ENCODE assay signal across 19 cellular contexts in genomic region chr3:107704477-107704876, GRCh38.
DNase-seq lines count a peak whose midpoint lies in the region; ATAC-seq and TF ChIP-seq lines count a peak whose summit lies in the region.
"Had no signal": no experiment of that assay in that cellular context is flagged by ENCODE, and none has a peak within 500 bp of the region (broad histone marks: within the 10 kb centered on the region; RNA-seq: fewer than 3 reads in every experiment).

No MANE protein-coding gene starts in this region.

- H3K36me3 Mint-ChIP-seq in effector memory CD8-positive, alpha-beta T cell (ENCODE audit: insufficient read depth), result peaks cover 3% of the 10 kb centered on the region
- peaks cover 24% of the 10 kb centered on the region for H3K36me3 Mint-ChIP-seq in nephron progenitor cell (ENCODE audit: low read depth)

- WGBS in smooth muscle cell (ENCODE audit: low lambda C conversion rate), result 0% methylated on average over 1 of the region's 1 CpG

- DNase-seq in EH (ENCODE audit: low read depth), result peak; percentile 58
- peak; percentile 42 for DNase-seq in M059J (ENCODE audit: low read depth)
- no peak for DNase-seq in effector memory CD8-positive, alpha-beta T cell
- no peak for DNase-seq in nephron progenitor cell
- DNase-seq in NCI-H187 treated with DMSO at 0.1 percent for 48 hours (lab: John Stamatoyannopoulos, UW), result no peak
- no peak for DNase-seq in smooth muscle cell (lab: John Stamatoyannopoulos, UW; ENCODE audit: unreplicated experiment)
- no peak for DNase-seq in HuH-7.5 (ENCODE audit: low spot score)
- DNase-seq: activated CD4-positive, alpha-beta T cell treated with anti-CD3 and anti-CD28 coated beads, Interleukin-2, amount 50 U/mL, for 4 hours; activated T-cell treated with anti-CD3 and anti-CD28 coated beads, Interleukin-2, amount 50 U/mL, for 72 hours; DMS 273 treated with DMSO at 0.1 percent for 48 hours; Kasumi-1; left ventricle myocardium inferior; naive thymus-derived CD4-positive, alpha-beta T cell; NCI-H510A; OCI-M1 had no signal

- H3K79me2 ChIP-seq in smooth muscle cell (ENCODE audit: low read depth), result peaks cover 12% of the 10 kb centered on the region

- no peaks in the 10 kb centered on the region for H3K9me3 Mint-ChIP-seq in effector memory CD8-positive, alpha-beta T cell
- H3K9me3 Mint-ChIP-seq in nephron progenitor cell, result no peaks in the 10 kb centered on the region
- H3K9me3 Mint-ChIP-seq: activated T-cell treated with anti-CD3 and anti-CD28 coated beads, Interleukin-2, amount 50 U/mL, for 72 hours; dendritic cell treated with granulocyte-macrophage colony-stimulating factor and Interleukin-4, amounts not matched to agents 40 ng/mL and 50 ng/mL, for 4 days; naive thymus-derived CD4-positive, alpha-beta T cell had no signal

- no peaks in the 10 kb centered on the region for H3F3A ChIP-seq in smooth muscle cell (ENCODE audit: low read depth)

- no peak for ATAC-seq in effector memory CD8-positive, alpha-beta T cell (replicated peaks)
- no peak for ATAC-seq in HG03439 (IDR thresholded peaks at IDR 0.05; ENCODE audit: unreplicated experiment)
- ATAC-seq: activated T-cell treated with anti-CD3 and anti-CD28 coated beads, Interleukin-2, amount 50 U/mL, for 72 hours; naive thymus-derived CD4-positive, alpha-beta T cell had no signal

- no peak overlapping the region for H2AFZ ChIP-seq in smooth muscle cell (ENCODE audit: low read depth)

- H3K9me3 ChIP-seq in smooth muscle cell (replicated peaks; ENCODE audit: low read depth), result no peaks in the 10 kb centered on the region
- H3K9me3 ChIP-seq: adrenal gland, esophagus muscularis mucosa, left ventricle myocardium inferior had no signal

- H3K4me1 ChIP-seq in smooth muscle cell (ENCODE audit: low read depth), result peaks cover 9% of the 10 kb centered on the region
- H3K4me1 ChIP-seq: left ventricle myocardium inferior had no signal

- H3K4me1 Mint-ChIP-seq in effector memory CD8-positive, alpha-beta T cell (ENCODE audit: low read depth in 2 of 2), result peaks cover 19 to 41% of the 10 kb centered on the region in 2 donors
- H3K4me1 Mint-ChIP-seq in nephron progenitor cell, result peaks cover 32% of the 10 kb centered on the region

- H3K4me3 Mint-ChIP-seq in effector memory CD8-positive, alpha-beta T cell, result no peak overlapping the region
- no peak overlapping the region for H3K4me3 Mint-ChIP-seq in nephron progenitor cell
- H3K4me3 Mint-ChIP-seq: activated T-cell treated with anti-CD3 and anti-CD28 coated beads, Interleukin-2, amount 50 U/mL, for 72 hours; dendritic cell treated with granulocyte-macrophage colony-stimulating factor and Interleukin-4, amounts not matched to agents 40 ng/mL and 50 ng/mL, for 4 days; naive thymus-derived CD4-positive, alpha-beta T cell had no signal

- peaks cover 82% of the 10 kb centered on the region for H4K20me1 ChIP-seq in smooth muscle cell (ENCODE audit: low read depth)

- TF ChIP-seq CTCF in nephron progenitor cell (IDR thresholded peaks at IDR 0.05) (no peak), smooth muscle cell (IDR thresholded peaks at IDR 0.05; ENCODE audit: borderline replicate concordance, insufficient read depth, poor library complexity, severe bottlenecking) (no peak)

- H3K27ac Mint-ChIP-seq in effector memory CD8-positive, alpha-beta T cell, result peak overlapping the region; percentile 21 to 33
- H3K27ac Mint-ChIP-seq in nephron progenitor cell, result peak overlapping the region; percentile 59
- H3K27ac Mint-ChIP-seq: activated T-cell treated with anti-CD3 and anti-CD28 coated beads, Interleukin-2, amount 50 U/mL, for 72 hours; dendritic cell treated with granulocyte-macrophage colony-stimulating factor and Interleukin-4, amounts not matched to agents 40 ng/mL and 50 ng/mL, for 4 days had no signal

- H3K27me3 Mint-ChIP-seq in effector memory CD8-positive, alpha-beta T cell, result no peaks in the 10 kb centered on the region
- H3K27me3 Mint-ChIP-seq in nephron progenitor cell (ENCODE audit: low read depth, poor library complexity), result no peaks in the 10 kb centered on the region
- H3K27me3 Mint-ChIP-seq: dendritic cell treated with granulocyte-macrophage colony-stimulating factor and Interleukin-4, amounts not matched to agents 40 ng/mL and 50 ng/mL, for 4 days; naive thymus-derived CD4-positive, alpha-beta T cell had no signal

- H3K36me3 ChIP-seq in smooth muscle cell (ENCODE audit: low read depth), result no peaks in the 10 kb centered on the region
- H3K36me3 ChIP-seq: adrenal gland, esophagus muscularis mucosa, left ventricle myocardium inferior had no signal

- H3K4me3 ChIP-seq in smooth muscle cell, result no peak overlapping the region
- H3K4me3 ChIP-seq: adrenal gland, esophagus muscularis mucosa, left ventricle myocardium inferior had no signal

- no peak overlapping the region for H3K4me2 ChIP-seq in smooth muscle cell

- no peak overlapping the region for H3K9ac ChIP-seq in smooth muscle cell (ENCODE audit: low read depth)

- H3K27ac ChIP-seq in smooth muscle cell (ENCODE audit: low read depth), result no peak overlapping the region
- H3K27ac ChIP-seq: adrenal gland, esophagus muscularis mucosa, left ventricle myocardium inferior had no signal

- no peaks in the 10 kb centered on the region for H3K27me3 ChIP-seq in smooth muscle cell (ENCODE audit: low read depth)
- H3K27me3 ChIP-seq: adrenal gland, esophagus muscularis mucosa had no signal

Comparison
In these comparisons a context has a peak if more than half of its experiments do, and no peak if none do; other contexts are left out.
1. DNase-seq: peak in EH (single experiment) and M059J (single experiment); none in effector memory CD8-positive, alpha-beta T cell (0 of 3), nephron progenitor cell (single experiment), NCI-H187 treated with DMSO at 0.1 percent for 48 hours (single experiment), smooth muscle cell (single experiment) and HuH-7.5 (single experiment).